Comparison of ENCODE assay signal across 17 cellular contexts in the genomic region with DNA sequence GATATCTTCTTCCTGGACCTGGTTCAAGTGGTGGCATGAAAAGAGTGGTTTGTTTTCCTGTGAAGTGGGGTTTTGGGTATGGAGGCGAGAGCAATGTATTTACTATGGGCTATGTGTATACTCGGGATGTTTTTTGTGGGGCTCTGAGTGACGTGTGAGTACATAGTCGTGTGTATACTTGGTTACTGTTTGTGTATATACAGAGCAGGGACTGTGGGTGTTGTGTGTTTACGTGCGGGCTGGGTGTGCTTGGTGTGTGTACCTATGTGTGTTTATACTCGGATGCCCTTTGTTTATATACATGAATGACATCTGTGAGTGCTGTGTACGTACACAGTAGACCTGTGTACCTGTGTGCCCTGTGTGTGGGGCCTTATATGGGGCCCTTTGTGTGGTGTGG. TPM values are rescaled to one million over a fixed set of nuclear protein-coding genes. Genes with fewer than 3 reads are reported as not detected.
DNase-seq lines count a peak whose midpoint lies in the region; ATAC-seq, FAIRE-seq and TF ChIP-seq lines count a peak whose summit lies in the region.
"Had no signal": no experiment of that assay in that cellular context is flagged by ENCODE, and none has a peak within 500 bp of the region (broad histone marks: within the 10 kb centered on the region; RNA-seq: fewer than 3 reads in every experiment).

No MANE protein-coding gene starts in this region.

- no peak overlapping the region for H2BK12ac ChIP-seq in neuronal stem cell (ENCODE audit: low read length)

- H3K27me3 ChIP-seq in Panc1 (ENCODE audit: control insufficient read depth, insufficient read depth, low read length) (no peaks in the 10 kb centered on the region), neuronal stem cell (ENCODE audit: control insufficient read depth in 3 of 3, insufficient read depth in 3 of 3, low read depth in 1 of 3, low read length in 3 of 3) (peaks cover 0 to 3% (median 0%) of the 10 kb centered on the region in 3 experiments), A673 (replicated peaks; ENCODE audit: insufficient read depth, low read depth, low read length, poor library complexity) (no peaks in the 10 kb centered on the region)
- H3K27me3 ChIP-seq: upper lobe of left lung had no signal

- no peak overlapping the region for H2BK120ac ChIP-seq in neuronal stem cell (ENCODE audit: low read depth, low read length)

- H3K4ac ChIP-seq in neuronal stem cell (ENCODE audit: low read length) = no peak overlapping the region

- TF ChIP-seq CTCF in Calu3 (IDR thresholded peaks at IDR 0.05; ENCODE audit: unreplicated experiment) = no peak
- TF ChIP-seq CTCF in Panc1 (IDR thresholded peaks at IDR 0.05) = no peak
- no peak for TF ChIP-seq CTCF in A673 (conservative IDR thresholded peaks at IDR 0.05; ENCODE audit: low read depth, low read length)

- H3K27ac ChIP-seq in Panc1 (ENCODE audit: low read length) (peak overlapping the region; percentile 31), neuronal stem cell (replicated peaks; ENCODE audit: low read length) (no peak overlapping the region), A673 (ENCODE audit: low read depth, low read length, poor library complexity, severe bottlenecking) (no peak overlapping the region)
- H3K27ac ChIP-seq: GM23248 had no signal

- H3K27me3 Mint-ChIP-seq in Calu3 (ENCODE audit: unreplicated experiment) = no peaks in the 10 kb centered on the region

- no peak overlapping the region for H4K8ac ChIP-seq in neuronal stem cell (ENCODE audit: low read depth, low read length)

- peak overlapping the region; percentile 82 for H3K27ac Mint-ChIP-seq in Calu3 (ENCODE audit: unreplicated experiment)
- H3K27ac Mint-ChIP-seq: natural killer cell had no signal

- H2BK5ac ChIP-seq in neuronal stem cell (ENCODE audit: low read length) = no peak overlapping the region

- no peak for TF ChIP-seq POLR2A in GM12891 (IDR thresholded peaks at IDR 0.05; ENCODE audit: low read depth, low read length)

- ATAC-seq in Panc1 (no peak), GM19023 (IDR thresholded peaks at IDR 0.05; ENCODE audit: unreplicated experiment) (no peak)
- ATAC-seq: natural killer cell, right cardiac atrium had no signal

- DNase-seq in Calu3 (no peak), Panc1 (ENCODE audit: low read depth, low spot score) (no peak), neuronal stem cell (ENCODE audit: low spot score) (no peak), GM12891 (ENCODE audit: insufficient read length, low spot score) (no peak), hepatic stellate cell (ENCODE audit: low spot score) (no peak), A673 (ENCODE audit: low spot score) (no peak)
- DNase-seq: erythroblast; head of caudate nucleus; natural killer cell; NCI-H1105 treated with DMSO at 0.1 percent for 48 hours; NCI-H345; stimulated activated CD4-positive, alpha-beta T cell treated with anti-CD3 and anti-CD28 coated beads, Interleukin-1b, Interleukin-23, amount 100 ng/mL, for 48 hours; upper lobe of left lung had no signal

- H3K4me3 ChIP-seq in Panc1 (ENCODE audit: low read depth in 2 of 2, low read length in 2 of 2) (no peak overlapping the region), iPS-11a (ENCODE audit: low read depth, low read length) (peak overlapping the region; percentile 24), neuronal stem cell (ENCODE audit: low read length in 2 of 2) (no peak overlapping the region), A673 (ENCODE audit: low read depth, low read length, poor library complexity, severe bottlenecking) (no peak overlapping the region)
- H3K4me3 ChIP-seq: GM23248, upper lobe of left lung had no signal

- H3K9ac ChIP-seq in neuronal stem cell (ENCODE audit: low read depth, low read length, poor library complexity) = no peak overlapping the region
- H3K9ac ChIP-seq: GM23248 had no signal

- H3K4me1 ChIP-seq in Panc1 (ENCODE audit: control insufficient read depth, insufficient read depth, low read length) (peaks cover 76% of the 10 kb centered on the region), neuronal stem cell (ENCODE audit: control insufficient read depth in 2 of 2, insufficient read depth in 1 of 2, low read depth in 1 of 2, low read length in 2 of 2) (peaks cover 14 to 24% of the 10 kb centered on the region in 2 donors), A673 (ENCODE audit: insufficient read depth, low read length, poor library complexity, severe bottlenecking) (no peaks in the 10 kb centered on the region)

- no peak overlapping the region for H2AK5ac ChIP-seq in neuronal stem cell (ENCODE audit: low read depth, low read length)

- H3K36me3 ChIP-seq in Panc1 (ENCODE audit: control insufficient read depth, insufficient read depth, low read length) (no peaks in the 10 kb centered on the region), neuronal stem cell (replicated peaks in 1 of 2; ENCODE audit: control insufficient read depth in 2 of 2, insufficient read depth in 2 of 2, low read length in 2 of 2) (peaks cover 11 to 36% of the 10 kb centered on the region in 2 donors), A673 (ENCODE audit: insufficient read depth, low read length, poor library complexity, severe bottlenecking) (no peaks in the 10 kb centered on the region)

- WGBS in neuronal stem cell (ENCODE audit: extremely low coverage in 2 of 2, insufficient read length in 2 of 2, insufficient replicate concordance in 1 of 2), 2 donors = no CpG with 5 or more reads among the region's 8 CpGs

- no peak overlapping the region for H2BK15ac ChIP-seq in neuronal stem cell (ENCODE audit: low read length)

- H3K4me2 ChIP-seq in neuronal stem cell (ENCODE audit: insufficient read depth, low read length, poor library complexity, severe bottlenecking) = peak overlapping the region; percentile 21

- no TSS peak for BruUV-seq in Calu3 (replicated peaks; lab: Mats Ljungman, UMichigan)
- no TSS peak for BruUV-seq in Panc1 (replicated peaks; lab: Mats Ljungman, UMichigan)
- no TSS peak for BruUV-seq in A673 (replicated peaks; lab: Mats Ljungman, UMichigan)

- H3K36me3 Mint-ChIP-seq in Calu3 (ENCODE audit: insufficient read depth, unreplicated experiment) = peaks cover 80% of the 10 kb centered on the region
- H3K36me3 Mint-ChIP-seq: natural killer cell had no signal

- CTCF ChIA-PET in Calu3 (lab: Charles Lee) = interaction anchor here (8.9 kb wide), 1 partner anchor 54 kb away, joined by 102 read pairs; no protein-coding TSS in a partner anchor
- CTCF ChIA-PET in Panc1 (lab: Charles Lee) = no interaction called here
- CTCF ChIA-PET in A673 (lab: Charles Lee) = no interaction called here

- no peaks in the 10 kb centered on the region for H3K9me3 Mint-ChIP-seq in Calu3 (ENCODE audit: low read depth, unreplicated experiment)
- H3K9me3 Mint-ChIP-seq: natural killer cell had no signal

- POLR2A ChIA-PET in Panc1 (lab: Charles Lee) = no interaction called here
- POLR2A ChIA-PET in A673 (lab: Charles Lee; ENCODE audit: low non-redundant PET) = no interaction called here

- peak overlapping the region; percentile 31 for H3K4me3 Mint-ChIP-seq in Calu3 (ENCODE audit: low read depth, unreplicated experiment)
- H3K4me3 Mint-ChIP-seq: natural killer cell had no signal

- FAIRE-seq in GM12891 (lab: Jason Lieb, UNC) = no peak

- no peak overlapping the region for H3K23ac ChIP-seq in neuronal stem cell (ENCODE audit: low read depth, low read length, poor library complexity)

- in situ Hi-C loops in Panc1 (cut with HindIII; ENCODE audit: low pct_unique_long_range_greater_than_20kb, low sequenced_read_pairs) = loop anchor here (10.0 kb wide), 1 partner anchor 52 kb away; no protein-coding TSS in a partner anchor

- H3K9me3 ChIP-seq in Panc1 (ENCODE audit: control insufficient read depth, insufficient read depth, low read depth, low read length) (no peaks in the 10 kb centered on the region), neuronal stem cell (replicated peaks in 1 of 2; ENCODE audit: control insufficient read depth in 2 of 2, insufficient read depth in 1 of 2, low read depth in 1 of 2, low read length in 2 of 2) (no peaks in the 10 kb centered on the region), A673 (ENCODE audit: low read depth, low read length, poor library complexity, severe bottlenecking) (no peaks in the 10 kb centered on the region)
- H3K9me3 ChIP-seq: upper lobe of left lung had no signal

- no peak overlapping the region for H3K14ac ChIP-seq in neuronal stem cell (ENCODE audit: low read length)

- H3K18ac ChIP-seq in neuronal stem cell (ENCODE audit: low read length) = no peak overlapping the region

- H4K91ac ChIP-seq in neuronal stem cell (ENCODE audit: low read depth, low read length, poor library complexity) = no peak overlapping the region

- intact Hi-C loops in Calu3 (cut with micrococcal nuclease; ENCODE audit: unreplicated experiment) = no loop called here
- intact Hi-C loops in Panc1 (cut with micrococcal nuclease; ENCODE audit: unreplicated experiment) = no loop called here
- intact Hi-C loops in A673 (cut with micrococcal nuclease; ENCODE audit: unreplicated experiment) = no loop called here

- H2AFZ ChIP-seq in neuronal stem cell (ENCODE audit: low read length) = no peak overlapping the region
- H2AFZ ChIP-seq: GM23248 had no signal

- peaks cover 63% of the 10 kb centered on the region for H3K4me1 Mint-ChIP-seq in Calu3 (ENCODE audit: low read depth, unreplicated experiment)
- H3K4me1 Mint-ChIP-seq: natural killer cell had no signal

- peaks cover 4% of the 10 kb centered on the region for H3K79me1 ChIP-seq in neuronal stem cell (ENCODE audit: low read depth, low read length)

TF ChIP-seq in GM12891, 5 proteins besides CTCF, POLR2A, EP300 and RAD21:
- no peak for TF ChIP-seq PAX5 (IDR thresholded peaks at IDR 0.05; ENCODE audit: insufficient read depth, low read length, severe bottlenecking)
- no peak for TF ChIP-seq POLR2AphosphoS5 (IDR thresholded peaks at IDR 0.05; ENCODE audit: low read depth, low read length)
- no peak for TF ChIP-seq SPI1 (IDR thresholded peaks at IDR 0.05; ENCODE audit: low read depth, low read length)
- TF ChIP-seq POU2F2 (IDR thresholded peaks at IDR 0.05; ENCODE audit: low read depth, low read length) = no peak
- TF ChIP-seq TAF1 (IDR thresholded peaks at IDR 0.05; ENCODE audit: low read depth, low read length) = no peak

RNA-seq across cellular contexts. Expression of a gene that starts 50.0 kb away (rescaled TPM):
- 186 and 188 TPM in 2 replicates for total RNA-seq in Calu3 (2022)
- total RNA-seq in Panc1 (2021; ENCODE audit: unreplicated experiment) = 120 TPM
- polyA plus RNA-seq in Panc1 (2012; ENCODE audit: insufficient read length) = 184 TPM
- 47.5 TPM for polyA plus RNA-seq in neuronal stem cell (2013, experiment 1 of 2)
- polyA plus RNA-seq in neuronal stem cell (2013, experiment 2 of 2) = 49.0 TPM
- polyA plus RNA-seq in GM12891 (2012; ENCODE audit: low read depth, missing spikeins) = 86.4 TPM
- 262 and 299 TPM in 2 replicates for total RNA-seq in A673 (2021)

RNA-seq across cellular contexts. Expression of a gene that starts 50.3 kb away (rescaled TPM):
- total RNA-seq in Calu3 (2022) (57.4 and 61.1 TPM in 2 replicates), Panc1 (2021; ENCODE audit: unreplicated experiment) (55.4 TPM), A673 (2021) (66.1 and 69.3 TPM in 2 replicates)
- 25.8 TPM for polyA plus RNA-seq in Panc1 (2012; ENCODE audit: insufficient read length)
- 23.3 TPM for polyA plus RNA-seq in neuronal stem cell (2013, experiment 1 of 2)
- 25.6 TPM for polyA plus RNA-seq in neuronal stem cell (2013, experiment 2 of 2)
- 19.2 TPM for polyA plus RNA-seq in GM12891 (2012; ENCODE audit: low read depth, missing spikeins)
